In the genomic region with DNA sequence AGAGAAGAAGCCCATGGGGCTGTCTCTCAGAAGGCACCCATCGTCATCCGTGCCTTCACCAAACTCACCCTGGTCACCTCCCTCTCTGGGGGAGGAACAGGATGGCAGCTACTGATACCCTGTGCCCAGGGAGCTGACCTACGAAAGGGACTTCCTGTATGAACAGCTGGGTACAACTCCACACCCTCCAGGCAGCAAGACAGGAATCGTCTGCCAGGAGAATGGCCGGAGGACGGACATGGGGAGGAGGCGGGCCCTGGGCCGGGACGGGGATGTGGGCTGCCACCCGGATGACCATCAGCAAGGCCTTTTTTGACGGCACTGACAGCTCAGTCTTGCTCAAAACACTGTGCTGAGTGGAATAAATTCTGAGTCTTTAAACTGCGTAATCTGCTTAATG, we compare ENCODE assay signal across 18 cellular contexts.
DNase-seq lines count a peak whose midpoint lies in the region; ATAC-seq and TF ChIP-seq lines count a peak whose summit lies in the region.
"Had no signal": no experiment of that assay in that cellular context is flagged by ENCODE, and none has a peak within 500 bp of the region (broad histone marks: within the 10 kb centered on the region; RNA-seq: fewer than 3 reads in every experiment).

No MANE protein-coding gene starts in this region.

- H3K27me3 Mint-ChIP-seq in activated naive CD8-positive, alpha-beta T cell treated with anti-CD3 and anti-CD28 coated beads, Interleukin-2, amount 10 ng/mL, durations not matched to agents 7 days and 5 days = no peaks in the 10 kb centered on the region
- no peaks in the 10 kb centered on the region for H3K27me3 Mint-ChIP-seq in activated naive CD8-positive, alpha-beta T cell treated with anti-CD3 and anti-CD28 coated beads, Interleukin-2, amount 50 U/mL, for 24 hours
- H3K27me3 Mint-ChIP-seq in neural crest cell (ENCODE audit: low read depth) = no peaks in the 10 kb centered on the region
- H3K27me3 Mint-ChIP-seq: activated B cell treated with CpG ODN at 0.5 μM for 24 hours had no signal

- no peak overlapping the region for H3K27ac Mint-ChIP-seq in activated naive CD8-positive, alpha-beta T cell treated with anti-CD3 and anti-CD28 coated beads, Interleukin-2, amount 10 ng/mL, durations not matched to agents 7 days and 5 days
- no peak overlapping the region for H3K27ac Mint-ChIP-seq in activated naive CD8-positive, alpha-beta T cell treated with anti-CD3 and anti-CD28 coated beads, Interleukin-2, amount 50 U/mL, for 24 hours
- peak overlapping the region; percentile 27 for H3K27ac Mint-ChIP-seq in neural crest cell (ENCODE audit: unreplicated experiment)
- H3K27ac Mint-ChIP-seq: activated B cell treated with CpG ODN at 0.5 μM for 24 hours; activated naive CD4-positive, alpha-beta T cell treated with anti-CD3 and anti-CD28 coated beads for 36 hours had no signal

- H3K27me3 ChIP-seq in colonic mucosa = no peaks in the 10 kb centered on the region
- no peaks in the 10 kb centered on the region for H3K27me3 ChIP-seq in uterus
- H3K27me3 ChIP-seq: brain microvascular endothelial cell, neutrophil, thyroid gland had no signal

- no peaks in the 10 kb centered on the region for H3K4me1 ChIP-seq in colonic mucosa
- peaks cover 0 to 4% of the 10 kb centered on the region in 2 donors for H3K4me1 ChIP-seq in uterus
- H3K4me1 ChIP-seq: thyroid gland had no signal

- intact Hi-C loops in colonic mucosa (cut with DNase I) (no loop called here), uterus (cut with DNase I; ENCODE audit: low total_unique reads) (no loop called here)

- no peak overlapping the region for H3K27ac ChIP-seq in colonic mucosa
- H3K27ac ChIP-seq in uterus = no peak overlapping the region
- H3K27ac ChIP-seq: brain microvascular endothelial cell, neutrophil, PC-9, thyroid gland had no signal

- no peak for TF ChIP-seq CTCF in colonic mucosa (IDR thresholded peaks at IDR 0.05)
- no peak for TF ChIP-seq CTCF in neural crest cell (conservative IDR thresholded peaks at IDR 0.05)
- TF ChIP-seq CTCF in uterus (IDR thresholded peaks at IDR 0.05) = no peak

- no peaks in the 10 kb centered on the region for H3K36me3 ChIP-seq in colonic mucosa
- no peaks in the 10 kb centered on the region for H3K36me3 ChIP-seq in uterus
- H3K36me3 ChIP-seq: brain microvascular endothelial cell had no signal

- peaks cover 68% of the 10 kb centered on the region for H3K36me3 Mint-ChIP-seq in activated naive CD8-positive, alpha-beta T cell treated with anti-CD3 and anti-CD28 coated beads, Interleukin-2, amount 10 ng/mL, durations not matched to agents 7 days and 5 days
- peaks cover 39% of the 10 kb centered on the region for H3K36me3 Mint-ChIP-seq in activated naive CD8-positive, alpha-beta T cell treated with anti-CD3 and anti-CD28 coated beads, Interleukin-2, amount 50 U/mL, for 24 hours (ENCODE audit: low read depth)
- H3K36me3 Mint-ChIP-seq in neural crest cell (ENCODE audit: low read depth) = peaks cover 37% of the 10 kb centered on the region

- TF ChIP-seq POLR2A in uterus (IDR thresholded peaks at IDR 0.05) = no peak

- no peak for ATAC-seq in activated naive CD8-positive, alpha-beta T cell treated with anti-CD3 and anti-CD28 coated beads, Interleukin-2, amount 10 ng/mL, durations not matched to agents 7 days and 5 days (ENCODE audit: low read depth)
- ATAC-seq in activated naive CD8-positive, alpha-beta T cell treated with anti-CD3 and anti-CD28 coated beads, Interleukin-2, amount 50 U/mL, for 24 hours = no peak
- ATAC-seq in GM18873 (IDR thresholded peaks at IDR 0.05; ENCODE audit: low FRiP score, unreplicated experiment) = no peak

- H3K4me3 ChIP-seq in colonic mucosa (no peak overlapping the region), uterus (no peak overlapping the region)
- H3K4me3 ChIP-seq: PC-9, thyroid gland had no signal

- POLR2A ChIA-PET in activated naive CD8-positive, alpha-beta T cell treated with anti-CD3 and anti-CD28 coated beads, Interleukin-2, amount 10 ng/mL, durations not matched to agents 7 days and 5 days (lab: Charles Lee) = no interaction called here

- no peak overlapping the region for H3K4me3 Mint-ChIP-seq in activated naive CD8-positive, alpha-beta T cell treated with anti-CD3 and anti-CD28 coated beads, Interleukin-2, amount 10 ng/mL, durations not matched to agents 7 days and 5 days
- H3K4me3 Mint-ChIP-seq in activated naive CD8-positive, alpha-beta T cell treated with anti-CD3 and anti-CD28 coated beads, Interleukin-2, amount 50 U/mL, for 24 hours = no peak overlapping the region
- no peak overlapping the region for H3K4me3 Mint-ChIP-seq in neural crest cell
- H3K4me3 Mint-ChIP-seq: activated B cell treated with CpG ODN at 0.5 μM for 24 hours; activated naive CD4-positive, alpha-beta T cell treated with anti-CD3 and anti-CD28 coated beads for 36 hours had no signal

- H3K9me3 ChIP-seq in colonic mucosa = no peaks in the 10 kb centered on the region
- H3K9me3 ChIP-seq in uterus = no peaks in the 10 kb centered on the region
- H3K9me3 ChIP-seq: neutrophil, thyroid gland had no signal

- peaks cover 3% of the 10 kb centered on the region for H3K9me3 Mint-ChIP-seq in activated naive CD8-positive, alpha-beta T cell treated with anti-CD3 and anti-CD28 coated beads, Interleukin-2, amount 10 ng/mL, durations not matched to agents 7 days and 5 days
- no peaks in the 10 kb centered on the region for H3K9me3 Mint-ChIP-seq in activated naive CD8-positive, alpha-beta T cell treated with anti-CD3 and anti-CD28 coated beads, Interleukin-2, amount 50 U/mL, for 24 hours
- H3K9me3 Mint-ChIP-seq in neural crest cell = no peaks in the 10 kb centered on the region
- H3K9me3 Mint-ChIP-seq: activated B cell treated with CpG ODN at 0.5 μM for 24 hours; activated naive CD4-positive, alpha-beta T cell treated with anti-CD3 and anti-CD28 coated beads for 36 hours had no signal

- no peak overlapping the region for H3K9ac ChIP-seq in colonic mucosa (ENCODE audit: low read depth in 2 of 2, low read length in 2 of 2)

- peaks cover 9% of the 10 kb centered on the region for H3K4me1 Mint-ChIP-seq in activated naive CD8-positive, alpha-beta T cell treated with anti-CD3 and anti-CD28 coated beads, Interleukin-2, amount 10 ng/mL, durations not matched to agents 7 days and 5 days
- H3K4me1 Mint-ChIP-seq in activated naive CD8-positive, alpha-beta T cell treated with anti-CD3 and anti-CD28 coated beads, Interleukin-2, amount 50 U/mL, for 24 hours = no peaks in the 10 kb centered on the region
- H3K4me1 Mint-ChIP-seq in neural crest cell = peaks cover 29% of the 10 kb centered on the region
- H3K4me1 Mint-ChIP-seq: activated B cell treated with CpG ODN at 0.5 μM for 24 hours had no signal

- DNase-seq in activated naive CD8-positive, alpha-beta T cell treated with anti-CD3 and anti-CD28 coated beads, Interleukin-2, amount 10 ng/mL, durations not matched to agents 7 days and 5 days = peak; percentile 10
- no peak for DNase-seq in activated naive CD8-positive, alpha-beta T cell treated with anti-CD3 and anti-CD28 coated beads, Interleukin-2, amount 50 U/mL, for 24 hours
- peak; percentile 44 for DNase-seq in colonic mucosa
- DNase-seq in neural crest cell (ENCODE audit: low read depth, low spot score) = no peak
- DNase-seq in uterus = peak; percentile 10 to 14
- DNase-seq in NCI-H748 treated with DMSO at 0.1 percent for 48 hours (lab: John Stamatoyannopoulos, UW) = no peak
- DNase-seq in DMS79 treated with DMSO at 0.1 percent for 48 hours (lab: John Stamatoyannopoulos, UW) = no peak
- DNase-seq: activated B cell treated with CpG ODN at 0.5 μM for 24 hours; activated naive CD4-positive, alpha-beta T cell treated with anti-CD3 and anti-CD28 coated beads for 36 hours; brain microvascular endothelial cell; effector CD8-positive, alpha-beta T cell; NCI-H1694 treated with DMSO at 0.1 percent for 48 hours; NCI-H510A; stimulated activated CD4-positive, alpha-beta T cell treated with anti-CD3 and anti-CD28 coated beads, Interleukin-4, amount 100 ng/mL, for 24 hours; thyroid gland had no signal

Comparison
In these comparisons a context has a peak if more than half of its experiments do, and no peak if none do; other contexts are left out.
1. DNase-seq: peak in activated naive CD8-positive, alpha-beta T cell treated with anti-CD3 and anti-CD28 coated beads, Interleukin-2, amount 10 ng/mL, durations not matched to agents 7 days and 5 days (single experiment), colonic mucosa (single experiment) and uterus (2 of 2); none in activated naive CD8-positive, alpha-beta T cell treated with anti-CD3 and anti-CD28 coated beads, Interleukin-2, amount 50 U/mL, for 24 hours (single experiment), neural crest cell (single experiment), NCI-H748 treated with DMSO at 0.1 percent for 48 hours (single experiment) and DMS79 treated with DMSO at 0.1 percent for 48 hours (single experiment).